Comparison of ENCODE assay signal across 25 cellular contexts in the genomic region with DNA sequence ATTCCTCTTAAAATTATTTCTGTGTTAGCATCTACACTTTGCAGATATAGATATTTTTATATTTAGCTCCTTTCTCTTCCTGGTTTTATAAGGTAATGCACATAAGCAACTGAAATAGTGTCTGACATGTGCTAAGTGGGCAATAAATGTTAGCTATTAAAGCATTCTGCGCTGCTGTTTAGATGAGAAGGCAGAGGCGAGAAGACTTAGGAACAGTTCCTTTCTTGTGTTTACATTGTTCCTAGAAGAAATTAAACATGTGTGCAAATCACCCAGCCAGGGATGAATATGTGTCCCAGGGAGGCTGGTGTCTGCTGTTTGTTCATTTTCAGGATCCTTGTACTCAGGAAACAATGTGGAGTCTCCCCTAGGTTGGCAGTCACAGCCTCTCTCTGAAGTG.
"Had no signal": no experiment of that assay in that cellular context is flagged by ENCODE, and none has a peak within 500 bp of the region (broad histone marks: within the 10 kb centered on the region; RNA-seq: fewer than 3 reads in every experiment).

No MANE protein-coding gene starts in this region.

- ATAC-seq: effector memory CD8-positive, alpha-beta T cell; esophagus mucosa; foreskin keratinocyte; gastrocnemius medialis; gastroesophageal sphincter; heart left ventricle; heart right ventricle had no signal

- H3K4me3 ChIP-seq: colonic mucosa, coronary artery, dorsolateral prefrontal cortex, esophagus muscularis mucosa, esophagus squamous epithelium, gastrocnemius medialis, gastroesophageal sphincter, heart left ventricle, heart right ventricle had no signal

- H3K4me3 Mint-ChIP-seq: dendritic cell treated with granulocyte-macrophage colony-stimulating factor and Interleukin-4, amounts not matched to agents 40 ng/mL and 50 ng/mL, for 4 days; effector memory CD8-positive, alpha-beta T cell; endodermal cell had no signal

- H3K9me3 ChIP-seq: colonic mucosa, gastrocnemius medialis had no signal

- H3K4me1 ChIP-seq: colonic mucosa, esophagus muscularis mucosa, esophagus squamous epithelium, foreskin keratinocyte, gastrocnemius medialis, gastroesophageal sphincter, heart left ventricle, heart right ventricle had no signal

- H3K36me3 ChIP-seq: colonic mucosa, esophagus muscularis mucosa, esophagus squamous epithelium, gastrocnemius medialis, gastroesophageal sphincter, heart left ventricle, heart right ventricle had no signal

- H3K27ac ChIP-seq: colonic mucosa, coronary artery, dorsolateral prefrontal cortex, epithelial cell of prostate, esophagus muscularis mucosa, esophagus squamous epithelium, foreskin keratinocyte, gastrocnemius medialis, gastroesophageal sphincter, heart left ventricle, heart right ventricle had no signal

- H3K27me3 ChIP-seq: colonic mucosa, gastrocnemius medialis had no signal

- H3K27ac Mint-ChIP-seq: dendritic cell treated with granulocyte-macrophage colony-stimulating factor and Interleukin-4, amounts not matched to agents 40 ng/mL and 50 ng/mL, for 4 days; effector memory CD8-positive, alpha-beta T cell; endodermal cell had no signal

- DNase-seq: colonic mucosa; cortex of kidney; dermis blood vessel endothelial cell; dorsolateral prefrontal cortex; effector CD4-positive, alpha-beta T cell; effector CD8-positive, alpha-beta T cell; effector memory CD4-positive, alpha-beta T cell; effector memory CD8-positive, alpha-beta T cell; endodermal cell; erythroblast; esophagus squamous epithelium; foreskin fibroblast; foreskin keratinocyte; foreskin melanocyte; gastrocnemius medialis; glutamatergic neuron; head of caudate nucleus; heart left ventricle; heart right ventricle had no signal
